In the genomic region with DNA sequence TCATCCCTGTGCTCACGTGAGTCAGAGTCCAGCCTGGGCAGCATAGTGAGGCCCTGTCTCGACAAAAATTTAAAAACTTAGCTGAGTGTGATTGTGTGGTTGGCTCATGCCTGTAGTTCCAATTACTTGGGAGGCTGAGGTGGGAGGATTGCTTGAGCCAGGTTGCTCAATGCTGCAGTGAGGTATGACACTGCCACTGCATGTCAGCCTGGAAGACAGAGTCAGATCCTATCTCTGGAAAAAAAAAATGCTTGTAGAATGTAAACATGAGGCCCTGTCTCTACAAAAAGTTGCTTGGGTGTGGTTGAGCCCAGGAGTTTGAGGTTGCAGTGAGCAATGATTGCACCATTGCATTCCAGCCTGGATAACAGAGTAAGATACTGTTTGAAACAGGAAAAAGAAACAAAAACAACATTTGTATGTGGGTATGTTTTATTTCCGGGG, we compare ENCODE assay signal across 1 cellular context.
TF ChIP-seq lines count a peak whose summit lies in the region.

No MANE protein-coding gene starts in this region.

TF ChIP-seq in HepG2, 621 proteins besides CTCF, POLR2A, EP300 and RAD21 (continued from another document and continues in another):
- TF ChIP-seq, protein P1, sequence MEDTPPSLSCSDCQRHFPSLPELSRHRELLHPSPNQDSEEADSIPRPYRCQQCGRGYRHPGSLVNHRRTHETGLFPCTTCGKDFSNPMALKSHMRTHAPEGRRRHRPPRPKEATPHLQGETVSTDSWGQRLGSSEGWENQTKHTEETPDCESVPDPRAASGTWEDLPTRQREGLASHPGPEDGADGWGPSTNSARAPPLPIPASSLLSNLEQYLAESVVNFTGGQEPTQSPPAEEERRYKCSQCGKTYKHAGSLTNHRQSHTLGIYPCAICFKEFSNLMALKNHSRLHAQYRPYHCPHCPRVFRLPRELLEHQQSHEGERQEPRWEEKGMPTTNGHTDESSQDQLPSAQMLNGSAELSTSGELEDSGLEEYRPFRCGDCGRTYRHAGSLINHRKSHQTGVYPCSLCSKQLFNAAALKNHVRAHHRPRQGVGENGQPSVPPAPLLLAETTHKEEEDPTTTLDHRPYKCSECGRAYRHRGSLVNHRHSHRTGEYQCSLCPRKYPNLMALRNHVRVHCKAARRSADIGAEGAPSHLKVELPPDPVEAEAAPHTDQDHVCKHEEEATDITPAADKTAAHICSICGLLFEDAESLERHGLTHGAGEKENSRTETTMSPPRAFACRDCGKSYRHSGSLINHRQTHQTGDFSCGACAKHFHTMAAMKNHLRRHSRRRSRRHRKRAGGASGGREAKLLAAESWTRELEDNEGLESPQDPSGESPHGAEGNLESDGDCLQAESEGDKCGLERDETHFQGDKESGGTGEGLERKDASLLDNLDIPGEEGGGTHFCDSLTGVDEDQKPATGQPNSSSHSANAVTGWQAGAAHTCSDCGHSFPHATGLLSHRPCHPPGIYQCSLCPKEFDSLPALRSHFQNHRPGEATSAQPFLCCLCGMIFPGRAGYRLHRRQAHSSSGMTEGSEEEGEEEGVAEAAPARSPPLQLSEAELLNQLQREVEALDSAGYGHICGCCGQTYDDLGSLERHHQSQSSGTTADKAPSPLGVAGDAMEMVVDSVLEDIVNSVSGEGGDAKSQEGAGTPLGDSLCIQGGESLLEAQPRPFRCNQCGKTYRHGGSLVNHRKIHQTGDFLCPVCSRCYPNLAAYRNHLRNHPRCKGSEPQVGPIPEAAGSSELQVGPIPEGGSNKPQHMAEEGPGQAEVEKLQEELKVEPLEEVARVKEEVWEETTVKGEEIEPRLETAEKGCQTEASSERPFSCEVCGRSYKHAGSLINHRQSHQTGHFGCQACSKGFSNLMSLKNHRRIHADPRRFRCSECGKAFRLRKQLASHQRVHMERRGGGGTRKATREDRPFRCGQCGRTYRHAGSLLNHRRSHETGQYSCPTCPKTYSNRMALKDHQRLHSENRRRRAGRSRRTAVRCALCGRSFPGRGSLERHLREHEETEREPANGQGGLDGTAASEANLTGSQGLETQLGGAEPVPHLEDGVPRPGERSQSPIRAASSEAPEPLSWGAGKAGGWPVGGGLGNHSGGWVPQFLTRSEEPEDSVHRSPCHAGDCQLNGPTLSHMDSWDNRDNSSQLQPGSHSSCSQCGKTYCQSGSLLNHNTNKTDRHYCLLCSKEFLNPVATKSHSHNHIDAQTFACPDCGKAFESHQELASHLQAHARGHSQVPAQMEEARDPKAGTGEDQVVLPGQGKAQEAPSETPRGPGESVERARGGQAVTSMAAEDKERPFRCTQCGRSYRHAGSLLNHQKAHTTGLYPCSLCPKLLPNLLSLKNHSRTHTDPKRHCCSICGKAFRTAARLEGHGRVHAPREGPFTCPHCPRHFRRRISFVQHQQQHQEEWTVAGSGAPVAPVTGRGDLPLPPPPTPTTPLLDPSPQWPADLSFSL (CRISPR knock-in tag; IDR thresholded peaks at IDR 0.05) = no peak
- TF ChIP-seq, protein P2, sequence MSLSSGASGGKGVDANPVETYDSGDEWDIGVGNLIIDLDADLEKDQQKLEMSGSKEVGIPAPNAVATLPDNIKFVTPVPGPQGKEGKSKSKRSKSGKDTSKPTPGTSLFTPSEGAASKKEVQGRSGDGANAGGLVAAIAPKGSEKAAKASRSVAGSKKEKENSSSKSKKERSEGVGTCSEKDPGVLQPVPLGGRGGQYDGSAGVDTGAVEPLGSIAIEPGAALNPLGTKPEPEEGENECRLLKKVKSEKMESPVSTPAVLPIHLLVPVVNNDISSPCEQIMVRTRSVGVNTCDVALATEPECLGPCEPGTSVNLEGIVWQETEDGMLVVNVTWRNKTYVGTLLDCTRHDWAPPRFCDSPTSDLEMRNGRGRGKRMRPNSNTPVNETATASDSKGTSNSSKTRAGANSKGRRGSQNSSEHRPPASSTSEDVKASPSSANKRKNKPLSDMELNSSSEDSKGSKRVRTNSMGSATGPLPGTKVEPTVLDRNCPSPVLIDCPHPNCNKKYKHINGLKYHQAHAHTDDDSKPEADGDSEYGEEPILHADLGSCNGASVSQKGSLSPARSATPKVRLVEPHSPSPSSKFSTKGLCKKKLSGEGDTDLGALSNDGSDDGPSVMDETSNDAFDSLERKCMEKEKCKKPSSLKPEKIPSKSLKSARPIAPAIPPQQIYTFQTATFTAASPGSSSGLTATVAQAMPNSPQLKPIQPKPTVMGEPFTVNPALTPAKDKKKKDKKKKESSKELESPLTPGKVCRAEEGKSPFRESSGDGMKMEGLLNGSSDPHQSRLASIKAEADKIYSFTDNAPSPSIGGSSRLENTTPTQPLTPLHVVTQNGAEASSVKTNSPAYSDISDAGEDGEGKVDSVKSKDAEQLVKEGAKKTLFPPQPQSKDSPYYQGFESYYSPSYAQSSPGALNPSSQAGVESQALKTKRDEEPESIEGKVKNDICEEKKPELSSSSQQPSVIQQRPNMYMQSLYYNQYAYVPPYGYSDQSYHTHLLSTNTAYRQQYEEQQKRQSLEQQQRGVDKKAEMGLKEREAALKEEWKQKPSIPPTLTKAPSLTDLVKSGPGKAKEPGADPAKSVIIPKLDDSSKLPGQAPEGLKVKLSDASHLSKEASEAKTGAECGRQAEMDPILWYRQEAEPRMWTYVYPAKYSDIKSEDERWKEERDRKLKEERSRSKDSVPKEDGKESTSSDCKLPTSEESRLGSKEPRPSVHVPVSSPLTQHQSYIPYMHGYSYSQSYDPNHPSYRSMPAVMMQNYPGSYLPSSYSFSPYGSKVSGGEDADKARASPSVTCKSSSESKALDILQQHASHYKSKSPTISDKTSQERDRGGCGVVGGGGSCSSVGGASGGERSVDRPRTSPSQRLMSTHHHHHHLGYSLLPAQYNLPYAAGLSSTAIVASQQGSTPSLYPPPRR (CRISPR knock-in tag; IDR thresholded peaks at IDR 0.05; ENCODE audit: borderline replicate concordance) = no peak
- TF ChIP-seq, protein P3, sequence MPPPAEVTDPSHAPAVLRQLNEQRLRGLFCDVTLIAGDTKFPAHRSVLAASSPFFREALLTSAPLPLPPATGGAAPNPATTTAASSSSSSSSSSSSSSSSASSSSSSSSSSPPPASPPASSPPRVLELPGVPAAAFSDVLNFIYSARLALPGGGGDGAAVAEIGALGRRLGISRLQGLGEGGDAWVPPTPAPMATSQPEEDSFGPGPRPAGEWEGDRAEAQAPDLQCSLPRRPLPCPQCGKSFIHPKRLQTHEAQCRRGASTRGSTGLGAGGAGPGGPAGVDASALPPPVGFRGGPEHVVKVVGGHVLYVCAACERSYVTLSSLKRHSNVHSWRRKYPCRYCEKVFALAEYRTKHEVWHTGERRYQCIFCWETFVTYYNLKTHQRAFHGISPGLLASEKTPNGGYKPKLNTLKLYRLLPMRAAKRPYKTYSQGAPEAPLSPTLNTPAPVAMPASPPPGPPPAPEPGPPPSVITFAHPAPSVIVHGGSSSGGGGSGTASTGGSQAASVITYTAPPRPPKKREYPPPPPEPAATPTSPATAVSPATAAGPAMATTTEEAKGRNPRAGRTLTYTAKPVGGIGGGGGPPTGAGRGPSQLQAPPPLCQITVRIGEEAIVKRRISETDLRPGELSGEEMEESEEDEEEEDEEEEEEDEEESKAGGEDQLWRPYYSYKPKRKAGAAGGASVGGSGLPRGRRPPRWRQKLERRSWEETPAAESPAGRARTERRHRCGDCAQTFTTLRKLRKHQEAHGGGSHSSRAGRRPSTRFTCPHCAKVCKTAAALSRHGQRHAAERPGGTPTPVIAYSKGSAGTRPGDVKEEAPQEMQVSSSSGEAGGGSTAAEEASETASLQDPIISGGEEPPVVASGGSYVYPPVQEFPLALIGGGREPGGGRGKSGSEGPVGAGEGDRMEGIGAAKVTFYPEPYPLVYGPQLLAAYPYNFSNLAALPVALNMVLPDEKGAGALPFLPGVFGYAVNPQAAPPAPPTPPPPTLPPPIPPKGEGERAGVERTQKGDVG (CRISPR knock-in tag; IDR thresholded peaks at IDR 0.05; ENCODE audit: borderline replicate concordance) = no peak
- TF ChIP-seq HNRNPL (IDR thresholded peaks at IDR 0.05; ENCODE audit: low read depth, low read length) (no peak), NCOA2 (CRISPR knock-in tag; IDR thresholded peaks at IDR 0.05) (0 out of 2 replicates have a peak, but pooled peaks have one; percentile 15), JUN (CRISPR knock-in tag; IDR thresholded peaks at IDR 0.05) (no peak), RNF2 (conservative IDR thresholded peaks at IDR 0.05; ENCODE audit: low read depth) (no peak), CBX5 (CRISPR knock-in tag; IDR thresholded peaks at IDR 0.05; ENCODE audit: borderline replicate concordance) (peak; percentile 56; the same call in 1 of the 2 replicates), SETDB1 (CRISPR knock-in tag; IDR thresholded peaks at IDR 0.05; ENCODE audit: borderline replicate concordance) (no peak), ZNF326 (CRISPR knock-in tag; IDR thresholded peaks at IDR 0.05; ENCODE audit: borderline replicate concordance) (no peak), NR3C1 (CRISPR knock-in tag; IDR thresholded peaks at IDR 0.05) (no peak), U2AF2 (IDR thresholded peaks at IDR 0.05; ENCODE audit: low read depth, low read length) (no peak), ZNF432 (CRISPR knock-in tag; IDR thresholded peaks at IDR 0.05; ENCODE audit: borderline replicate concordance) (no peak), ZNF652 (CRISPR knock-in tag; IDR thresholded peaks at IDR 0.05; ENCODE audit: borderline replicate concordance, low read depth) (no peak), SATB2 (CRISPR knock-in tag; IDR thresholded peaks at IDR 0.05) (no peak), NAIF1 (CRISPR knock-in tag; IDR thresholded peaks at IDR 0.05; ENCODE audit: borderline replicate concordance) (0 out of 2 replicates have a peak, but pooled peaks have one; percentile 30), ZNF256 (CRISPR knock-in tag; conservative IDR thresholded peaks at IDR 0.05) (no peak), TBX2 (CRISPR knock-in tag; IDR thresholded peaks at IDR 0.05; ENCODE audit: borderline replicate concordance) (0 out of 2 replicates have a peak, but pooled peaks have one; percentile 18), JUNB (CRISPR knock-in tag; IDR thresholded peaks at IDR 0.05; ENCODE audit: borderline replicate concordance) (no peak), BORCS8-MEF2B (CRISPR knock-in tag; IDR thresholded peaks at IDR 0.05) (no peak), CEBPG (CRISPR knock-in tag; IDR thresholded peaks at IDR 0.05) (peak; percentile 77), ZNF12 (CRISPR knock-in tag; IDR thresholded peaks at IDR 0.05) (peak; percentile 38; the same call in 1 of the 2 replicates), SOX6 (IDR thresholded peaks at IDR 0.05) (no peak), SOX6 (CRISPR knock-in tag; IDR thresholded peaks at IDR 0.05) (peak; percentile 67; the same call in 1 of the 2 replicates), CBX1 (IDR thresholded peaks at IDR 0.05; ENCODE audit: low read depth) (no peak), REXO4 (CRISPR knock-in tag; IDR thresholded peaks at IDR 0.05; ENCODE audit: borderline replicate concordance) (no peak), MTF1 (CRISPR knock-in tag; IDR thresholded peaks at IDR 0.05) (no peak), KLF9 (CRISPR knock-in tag; IDR thresholded peaks at IDR 0.05; ENCODE audit: low read depth) (no peak), GABPB1 (CRISPR knock-in tag; IDR thresholded peaks at IDR 0.05) (no peak)
- TF ChIP-seq, protein P4, sequence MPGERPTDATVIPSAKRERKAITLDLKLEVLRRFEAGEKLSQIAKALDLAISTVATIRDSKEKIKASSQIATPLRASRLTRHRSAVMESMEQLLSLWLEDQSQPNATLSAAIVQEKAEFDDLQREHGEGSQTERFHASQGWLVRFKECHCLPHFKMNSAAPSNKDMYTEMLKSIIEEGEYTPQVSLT (CRISPR knock-in tag; IDR thresholded peaks at IDR 0.05; ENCODE audit: borderline replicate concordance, low read depth) = no peak
- TF ChIP-seq, protein P5, sequence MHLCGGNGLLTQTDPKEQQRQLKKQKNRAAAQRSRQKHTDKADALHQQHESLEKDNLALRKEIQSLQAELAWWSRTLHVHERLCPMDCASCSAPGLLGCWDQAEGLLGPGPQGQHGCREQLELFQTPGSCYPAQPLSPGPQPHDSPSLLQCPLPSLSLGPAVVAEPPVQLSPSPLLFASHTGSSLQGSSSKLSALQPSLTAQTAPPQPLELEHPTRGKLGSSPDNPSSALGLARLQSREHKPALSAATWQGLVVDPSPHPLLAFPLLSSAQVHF (CRISPR knock-in tag; IDR thresholded peaks at IDR 0.05) = no peak
- TF ChIP-seq, protein P6, sequence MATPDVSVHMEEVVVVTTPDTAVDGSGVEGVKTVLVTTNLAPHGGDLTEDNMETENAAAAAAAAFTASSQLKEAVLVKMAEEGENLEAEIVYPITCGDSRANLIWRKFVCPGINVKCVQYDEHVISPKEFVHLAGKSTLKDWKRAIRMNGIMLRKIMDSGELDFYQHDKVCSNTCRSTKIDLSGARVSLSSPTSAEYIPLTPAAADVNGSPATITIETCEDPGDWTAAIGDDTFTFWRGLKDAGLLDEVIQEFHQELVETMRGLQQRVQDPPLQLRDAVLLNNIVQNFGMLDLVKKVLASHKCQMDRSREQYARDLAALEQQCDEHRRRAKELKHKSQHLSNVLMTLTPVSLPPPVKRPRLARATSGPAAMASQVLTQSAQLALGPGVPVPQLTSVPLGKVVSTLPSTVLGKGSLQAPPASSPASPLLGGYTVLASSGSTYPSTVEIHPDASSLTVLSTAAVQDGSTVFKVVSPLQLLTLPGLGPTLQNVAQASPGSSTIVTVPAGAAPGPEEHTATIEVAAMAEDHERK (CRISPR knock-in tag; IDR thresholded peaks at IDR 0.05; ENCODE audit: low read depth) = no peak
- TF ChIP-seq, protein P7, sequence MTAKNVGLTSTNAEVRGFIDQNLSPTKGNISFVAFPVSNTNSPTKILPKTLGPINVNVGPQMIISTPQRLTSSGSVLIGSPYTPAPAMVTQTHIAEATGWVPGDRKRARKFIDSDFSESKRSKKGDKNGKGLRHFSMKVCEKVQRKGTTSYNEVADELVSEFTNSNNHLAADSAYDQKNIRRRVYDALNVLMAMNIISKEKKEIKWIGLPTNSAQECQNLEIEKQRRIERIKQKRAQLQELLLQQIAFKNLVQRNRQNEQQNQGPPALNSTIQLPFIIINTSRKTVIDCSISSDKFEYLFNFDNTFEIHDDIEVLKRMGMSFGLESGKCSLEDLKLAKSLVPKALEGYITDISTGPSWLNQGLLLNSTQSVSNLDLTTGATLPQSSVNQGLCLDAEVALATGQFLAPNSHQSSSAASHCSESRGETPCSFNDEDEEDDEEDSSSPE (CRISPR knock-in tag; IDR thresholded peaks at IDR 0.05) = no peak
- TF ChIP-seq, protein P8, sequence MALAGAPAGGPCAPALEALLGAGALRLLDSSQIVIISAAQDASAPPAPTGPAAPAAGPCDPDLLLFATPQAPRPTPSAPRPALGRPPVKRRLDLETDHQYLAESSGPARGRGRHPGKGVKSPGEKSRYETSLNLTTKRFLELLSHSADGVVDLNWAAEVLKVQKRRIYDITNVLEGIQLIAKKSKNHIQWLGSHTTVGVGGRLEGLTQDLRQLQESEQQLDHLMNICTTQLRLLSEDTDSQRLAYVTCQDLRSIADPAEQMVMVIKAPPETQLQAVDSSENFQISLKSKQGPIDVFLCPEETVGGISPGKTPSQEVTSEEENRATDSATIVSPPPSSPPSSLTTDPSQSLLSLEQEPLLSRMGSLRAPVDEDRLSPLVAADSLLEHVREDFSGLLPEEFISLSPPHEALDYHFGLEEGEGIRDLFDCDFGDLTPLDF (CRISPR knock-in tag; IDR thresholded peaks at IDR 0.05) = no peak
